In the genomic region with DNA sequence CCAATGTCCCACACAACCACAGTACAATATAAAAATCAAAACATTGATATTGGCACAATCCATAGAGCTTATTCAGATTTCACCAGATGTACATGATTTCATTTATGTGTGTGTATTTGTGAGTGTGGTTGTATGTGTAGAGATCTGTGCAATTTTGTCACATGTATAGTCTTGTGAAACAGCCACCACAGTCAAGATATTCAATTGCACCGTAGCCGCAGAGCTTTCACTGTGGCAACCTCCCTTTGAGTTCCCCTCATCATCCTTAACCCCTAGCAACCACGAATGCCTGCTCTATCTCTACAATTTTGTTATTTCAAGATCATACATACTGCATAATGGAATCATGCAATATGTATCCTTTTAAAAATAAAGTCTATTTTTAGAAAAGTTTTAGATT, we compare ENCODE assay signal across 15 cellular contexts.
"Had no signal": no experiment of that assay in that cellular context is flagged by ENCODE, and none has a peak within 500 bp of the region (broad histone marks: within the 10 kb centered on the region; RNA-seq: fewer than 3 reads in every experiment).

No MANE protein-coding gene starts in this region.

- H3K27me3 ChIP-seq: body of pancreas, dorsolateral prefrontal cortex, foreskin keratinocyte, tibial nerve, vagina had no signal

- H3K27me3 Mint-ChIP-seq: activated CD4-positive, alpha-beta T cell treated with anti-CD3 and anti-CD28 coated beads, Interleukin-2, amount 10 ng/mL, durations not matched to agents 24 days and 14 days had no signal

- H3K9me3 ChIP-seq: body of pancreas, lower lobe of right lung, tibial nerve, vagina had no signal

- H3K4me1 Mint-ChIP-seq: activated CD4-positive, alpha-beta T cell treated with anti-CD3 and anti-CD28 coated beads, Interleukin-2, amount 10 ng/mL, durations not matched to agents 24 days and 14 days had no signal

- DNase-seq: activated CD4-positive, alpha-beta T cell treated with anti-CD3 and anti-CD28 coated beads, Interleukin-2, amount 10 ng/mL, durations not matched to agents 24 days and 14 days; activated CD8-positive, alpha-beta T cell treated with anti-CD3 and anti-CD28 coated beads, Interleukin-2, amount 10 ng/mL, durations not matched to agents 7 days and 5 days; activated naive CD4-positive, alpha-beta T cell treated with anti-CD3 and anti-CD28 coated beads for 36 hours; activated T-cell treated with anti-CD3 and anti-CD28 coated beads, Interleukin-2, amount 50 U/mL, for 24 hours; body of pancreas; dorsolateral prefrontal cortex; foreskin keratinocyte; lower lobe of right lung; posterior cingulate gyrus; stimulated activated CD8-positive, alpha-beta memory T cell treated with anti-CD3 and anti-CD28 coated beads, Interleukin-4, amount 100 ng/mL, for 48 hours; stimulated activated naive CD8-positive, alpha-beta T cell treated with anti-CD3 and anti-CD28 coated beads, Interleukin-15, Interleukin-2, amounts not matched to agents 100 U/mL and 50 U/mL, for 24 hours; T1000 had no signal

- H3K36me3 ChIP-seq: lower lobe of right lung, tibial nerve, vagina had no signal

- H3K4me1 ChIP-seq: body of pancreas, foreskin keratinocyte, tibial nerve, vagina had no signal

- H3K4me3 ChIP-seq: body of pancreas, dorsolateral prefrontal cortex, lower lobe of right lung, tibial nerve, vagina had no signal

- H3K9me3 Mint-ChIP-seq: activated CD4-positive, alpha-beta T cell treated with anti-CD3 and anti-CD28 coated beads, Interleukin-2, amount 10 ng/mL, durations not matched to agents 24 days and 14 days; activated naive CD4-positive, alpha-beta T cell treated with anti-CD3 and anti-CD28 coated beads for 36 hours; activated T-cell treated with anti-CD3 and anti-CD28 coated beads, Interleukin-2, amount 50 U/mL, for 24 hours; nephron had no signal

- ATAC-seq: activated CD8-positive, alpha-beta T cell treated with anti-CD3 and anti-CD28 coated beads, Interleukin-2, amount 10 ng/mL, durations not matched to agents 7 days and 5 days; body of pancreas; foreskin keratinocyte; stimulated activated naive CD8-positive, alpha-beta T cell treated with anti-CD3 and anti-CD28 coated beads, Interleukin-15, Interleukin-2, amounts not matched to agents 100 U/mL and 50 U/mL, for 24 hours had no signal

- H3K4me3 Mint-ChIP-seq: activated CD4-positive, alpha-beta T cell treated with anti-CD3 and anti-CD28 coated beads, Interleukin-2, amount 10 ng/mL, durations not matched to agents 24 days and 14 days; activated CD8-positive, alpha-beta T cell treated with anti-CD3 and anti-CD28 coated beads, Interleukin-2, amount 10 ng/mL, durations not matched to agents 7 days and 5 days; activated naive CD4-positive, alpha-beta T cell treated with anti-CD3 and anti-CD28 coated beads for 36 hours; activated T-cell treated with anti-CD3 and anti-CD28 coated beads, Interleukin-2, amount 50 U/mL, for 24 hours; nephron had no signal

- H3K27ac ChIP-seq: body of pancreas, foreskin keratinocyte, lower lobe of right lung, tibial nerve, vagina had no signal
